1 cellular context compared by ENCODE assay signal in the genomic region with DNA sequence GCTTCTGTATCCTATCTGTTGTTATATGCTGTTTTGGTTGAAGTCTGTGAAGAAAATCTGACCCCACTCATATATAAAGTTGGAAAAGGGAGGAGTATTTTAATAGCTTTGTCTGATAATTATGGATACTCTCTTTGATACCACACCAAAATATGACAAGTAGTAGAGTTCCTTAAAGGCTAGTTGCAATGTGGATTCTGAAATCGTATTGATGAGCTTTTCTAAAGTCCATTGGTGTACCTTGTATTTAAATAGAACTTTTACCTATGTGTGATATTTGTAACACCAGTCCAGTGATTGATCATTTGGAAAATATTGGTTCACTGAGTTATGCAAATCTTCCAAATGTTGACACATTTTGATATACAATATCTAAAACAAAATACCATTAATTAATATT.
TF ChIP-seq lines count a peak whose summit lies in the region.

No MANE protein-coding gene starts in this region.

TF ChIP-seq in K562, 482 proteins besides CTCF, POLR2A, EP300 and RAD21:
- no peak for TF ChIP-seq COPS2 (conservative IDR thresholded peaks at IDR 0.05)
- TF ChIP-seq U2AF1 (optimal IDR thresholded peaks at IDR 0.05; ENCODE audit: low read depth, low read length) = peak; percentile 41
- 0 out of 2 replicates have a peak, but pooled peaks have one; percentile 11 for TF ChIP-seq POLR2H (tag; IDR thresholded peaks at IDR 0.05; ENCODE audit: low read depth)
- peak; percentile 14; the same call in 1 of the 2 replicates for TF ChIP-seq RBFOX2 (IDR thresholded peaks at IDR 0.05; ENCODE audit: low read depth, low read length)
- no peak for TF ChIP-seq ZNF584 (CRISPR knock-in tag; IDR thresholded peaks at IDR 0.05; ENCODE audit: low read depth)
- no peak for TF ChIP-seq ZFP30 (CRISPR knock-in tag; IDR thresholded peaks at IDR 0.05; ENCODE audit: borderline replicate concordance)
- TF ChIP-seq ZNF143 (CRISPR knock-in tag; IDR thresholded peaks at IDR 0.05) = no peak
- no peak for TF ChIP-seq BDP1 (IDR thresholded peaks at IDR 0.05; ENCODE audit: insufficient read depth, insufficient read length)
- TF ChIP-seq PRMT5 (CRISPR knock-in tag; IDR thresholded peaks at IDR 0.05) = no peak
- TF ChIP-seq IFI16 (CRISPR knock-in tag; IDR thresholded peaks at IDR 0.05) = no peak
- no peak for TF ChIP-seq WHSC1 (IDR thresholded peaks at IDR 0.05; ENCODE audit: low read length)
- TF ChIP-seq, protein P1, sequence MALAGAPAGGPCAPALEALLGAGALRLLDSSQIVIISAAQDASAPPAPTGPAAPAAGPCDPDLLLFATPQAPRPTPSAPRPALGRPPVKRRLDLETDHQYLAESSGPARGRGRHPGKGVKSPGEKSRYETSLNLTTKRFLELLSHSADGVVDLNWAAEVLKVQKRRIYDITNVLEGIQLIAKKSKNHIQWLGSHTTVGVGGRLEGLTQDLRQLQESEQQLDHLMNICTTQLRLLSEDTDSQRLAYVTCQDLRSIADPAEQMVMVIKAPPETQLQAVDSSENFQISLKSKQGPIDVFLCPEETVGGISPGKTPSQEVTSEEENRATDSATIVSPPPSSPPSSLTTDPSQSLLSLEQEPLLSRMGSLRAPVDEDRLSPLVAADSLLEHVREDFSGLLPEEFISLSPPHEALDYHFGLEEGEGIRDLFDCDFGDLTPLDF (CRISPR knock-in tag; IDR thresholded peaks at IDR 0.05) = no peak
- TF ChIP-seq, protein P2, sequence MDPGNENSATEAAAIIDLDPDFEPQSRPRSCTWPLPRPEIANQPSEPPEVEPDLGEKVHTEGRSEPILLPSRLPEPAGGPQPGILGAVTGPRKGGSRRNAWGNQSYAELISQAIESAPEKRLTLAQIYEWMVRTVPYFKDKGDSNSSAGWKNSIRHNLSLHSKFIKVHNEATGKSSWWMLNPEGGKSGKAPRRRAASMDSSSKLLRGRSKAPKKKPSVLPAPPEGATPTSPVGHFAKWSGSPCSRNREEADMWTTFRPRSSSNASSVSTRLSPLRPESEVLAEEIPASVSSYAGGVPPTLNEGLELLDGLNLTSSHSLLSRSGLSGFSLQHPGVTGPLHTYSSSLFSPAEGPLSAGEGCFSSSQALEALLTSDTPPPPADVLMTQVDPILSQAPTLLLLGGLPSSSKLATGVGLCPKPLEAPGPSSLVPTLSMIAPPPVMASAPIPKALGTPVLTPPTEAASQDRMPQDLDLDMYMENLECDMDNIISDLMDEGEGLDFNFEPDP (CRISPR knock-in tag; IDR thresholded peaks at IDR 0.05) = no peak
- TF ChIP-seq KLF16 (IDR thresholded peaks at IDR 0.05) = no peak
- no peak for TF ChIP-seq CAMTA2 (CRISPR knock-in tag; conservative IDR thresholded peaks at IDR 0.05)
- TF ChIP-seq, protein P3, sequence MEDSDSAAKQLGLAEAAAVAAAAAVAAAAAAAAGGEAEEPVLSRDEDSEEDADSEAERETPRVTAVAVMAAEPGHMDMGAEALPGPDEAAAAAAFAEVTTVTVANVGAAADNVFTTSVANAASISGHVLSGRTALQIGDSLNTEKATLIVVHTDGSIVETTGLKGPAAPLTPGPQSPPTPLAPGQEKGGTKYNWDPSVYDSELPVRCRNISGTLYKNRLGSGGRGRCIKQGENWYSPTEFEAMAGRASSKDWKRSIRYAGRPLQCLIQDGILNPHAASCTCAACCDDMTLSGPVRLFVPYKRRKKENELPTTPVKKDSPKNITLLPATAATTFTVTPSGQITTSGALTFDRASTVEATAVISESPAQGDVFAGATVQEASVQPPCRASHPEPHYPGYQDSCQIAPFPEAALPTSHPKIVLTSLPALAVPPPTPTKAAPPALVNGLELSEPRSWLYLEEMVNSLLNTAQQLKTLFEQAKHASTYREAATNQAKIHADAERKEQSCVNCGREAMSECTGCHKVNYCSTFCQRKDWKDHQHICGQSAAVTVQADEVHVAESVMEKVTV (CRISPR knock-in tag; IDR thresholded peaks at IDR 0.05) = peak; percentile 7; the same call in 1 of the 2 replicates
- TF ChIP-seq, protein P4, sequence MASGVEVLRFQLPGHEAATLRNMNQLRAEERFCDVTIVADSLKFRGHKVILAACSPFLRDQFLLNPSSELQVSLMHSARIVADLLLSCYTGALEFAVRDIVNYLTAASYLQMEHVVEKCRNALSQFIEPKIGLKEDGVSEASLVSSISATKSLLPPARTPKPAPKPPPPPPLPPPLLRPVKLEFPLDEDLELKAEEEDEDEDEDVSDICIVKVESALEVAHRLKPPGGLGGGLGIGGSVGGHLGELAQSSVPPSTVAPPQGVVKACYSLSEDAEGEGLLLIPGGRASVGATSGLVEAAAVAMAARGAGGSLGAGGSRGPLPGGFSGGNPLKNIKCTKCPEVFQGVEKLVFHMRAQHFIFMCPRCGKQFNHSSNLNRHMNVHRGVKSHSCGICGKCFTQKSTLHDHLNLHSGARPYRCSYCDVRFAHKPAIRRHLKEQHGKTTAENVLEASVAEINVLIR (CRISPR knock-in tag; IDR thresholded peaks at IDR 0.05) = no peak
- TF ChIP-seq, protein P5, sequence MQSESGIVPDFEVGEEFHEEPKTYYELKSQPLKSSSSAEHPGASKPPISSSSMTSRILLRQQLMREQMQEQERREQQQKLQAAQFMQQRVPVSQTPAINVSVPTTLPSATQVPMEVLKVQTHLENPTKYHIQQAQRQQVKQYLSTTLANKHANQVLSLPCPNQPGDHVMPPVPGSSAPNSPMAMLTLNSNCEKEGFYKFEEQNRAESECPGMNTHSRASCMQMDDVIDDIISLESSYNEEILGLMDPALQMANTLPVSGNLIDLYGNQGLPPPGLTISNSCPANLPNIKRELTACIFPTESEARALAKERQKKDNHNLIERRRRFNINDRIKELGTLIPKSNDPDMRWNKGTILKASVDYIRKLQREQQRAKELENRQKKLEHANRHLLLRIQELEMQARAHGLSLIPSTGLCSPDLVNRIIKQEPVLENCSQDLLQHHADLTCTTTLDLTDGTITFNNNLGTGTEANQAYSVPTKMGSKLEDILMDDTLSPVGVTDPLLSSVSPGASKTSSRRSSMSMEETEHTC (IDR thresholded peaks at IDR 0.05) = no peak
TF ChIP-seq in K562: peak in this region for 4.
